8 cellular contexts compared by ENCODE assay signal in the genomic region with DNA sequence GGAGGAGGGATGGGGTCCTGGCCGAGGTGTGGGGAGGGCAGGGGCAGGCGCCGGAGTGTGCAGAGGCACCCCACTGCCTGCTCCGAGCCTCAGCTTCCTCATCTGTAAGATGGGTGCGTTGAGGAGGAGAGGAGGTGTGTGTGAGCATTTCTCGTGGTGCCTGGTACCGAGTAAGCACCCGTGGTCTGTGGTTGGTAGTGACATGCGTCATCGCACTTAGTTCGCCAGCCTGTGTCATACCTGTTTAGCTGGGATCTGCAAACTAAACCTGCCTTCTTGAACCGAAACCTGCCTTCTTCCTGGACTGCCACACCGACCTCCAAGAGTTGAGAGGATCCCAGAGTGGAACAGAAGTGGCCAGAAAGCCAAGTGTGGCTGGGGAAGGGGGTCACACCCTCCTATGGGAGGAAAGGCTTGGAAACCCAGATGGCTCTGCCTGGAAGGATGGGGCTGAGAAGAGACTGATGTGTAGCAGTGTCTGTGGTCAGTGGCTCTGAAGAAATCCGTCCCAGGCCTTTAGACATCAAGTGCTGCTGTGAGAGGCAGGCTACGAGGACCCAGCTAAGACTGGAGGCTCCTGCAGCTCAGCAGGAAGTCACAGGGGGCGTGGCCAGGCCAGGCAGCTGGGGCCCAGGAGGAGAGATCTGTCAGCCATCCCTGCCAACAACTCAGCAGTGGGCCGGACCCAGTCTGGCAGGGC.
A peak's percentile ranks its signal among the peaks of the same experiment; 100 is the strongest.
DNase-seq lines count a peak whose midpoint lies in the region; ATAC-seq and TF ChIP-seq lines count a peak whose summit lies in the region.

No MANE protein-coding gene starts in this region.

- H3K9me3 ChIP-seq in DND-41 (ENCODE audit: insufficient read depth, low read length, severe bottlenecking), result no peaks in the 10 kb centered on the region

- DNase-seq in DND-41, result peak; percentile 65
- DNase-seq in NCI-H446 treated with DMSO at 0.1 percent for 48 hours (lab: John Stamatoyannopoulos, UW), result peak; percentile 23
- DNase-seq in activated T-helper 9 cell treated with anti-CD3 and anti-CD28 coated beads, Interleukin-2, amount 50 U/mL, for 16 hours (ENCODE audit: low read depth), result peak; percentile 59
- DNase-seq in Right ventricle myocardium superior, result peak; percentile 82
- peak; percentile 39 to 52 for DNase-seq in stimulated activated CD4-positive, alpha-beta T cell treated with anti-CD3 and anti-CD28 coated beads, Interleukin-12 subunit alpha, Interleukin-12 subunit beta, amount 100 ng/mL, for 24 hours (ENCODE audit: low read depth in 2 of 2)
- no peak for DNase-seq in NCI-H1694 treated with DMSO at 0.1 percent for 48 hours (lab: John Stamatoyannopoulos, UW)
- no peak for DNase-seq in GF-D8 (lab: John Stamatoyannopoulos, UW)

- peaks cover 5% of the 10 kb centered on the region; the same call in 1 of the 2 replicates for H3K4me1 ChIP-seq in DND-41 (ENCODE audit: insufficient read depth, low read length)

- H2AFZ ChIP-seq in DND-41 (ENCODE audit: low read depth, low read length), result no peak overlapping the region

- H3K4me2 ChIP-seq in DND-41 (ENCODE audit: insufficient read depth, low read length), result no peak overlapping the region

- intact Hi-C loops in Right ventricle myocardium superior (cut with DNase I), result loop anchor here (10.0 kb wide), 1 partner anchor 212 kb away; no protein-coding TSS in a partner anchor

- H4K20me1 ChIP-seq in DND-41 (ENCODE audit: insufficient read depth, low read length), result peaks cover 86% of the 10 kb centered on the region

- no peak overlapping the region for H3K9ac ChIP-seq in DND-41 (ENCODE audit: low read depth, low read length)

- no peak overlapping the region for H3K4me3 ChIP-seq in DND-41 (ENCODE audit: low read depth in 1 of 2, low read length in 2 of 2)

- H3K27me3 ChIP-seq in DND-41 (ENCODE audit: insufficient read depth, low read length, poor library complexity), result no peaks in the 10 kb centered on the region

- ATAC-seq in DND-41 (ENCODE audit: insufficient read depth, low read depth) (peak; percentile 91), GM21825 (IDR thresholded peaks at IDR 0.05; ENCODE audit: unreplicated experiment) (peak; percentile 77), Right ventricle myocardium superior (ENCODE audit: poor library complexity) (peak; percentile 66)

- peaks cover 27% of the 10 kb centered on the region for H3K79me2 ChIP-seq in DND-41 (ENCODE audit: insufficient read depth, low read length)

- H3K27ac ChIP-seq in DND-41 (ENCODE audit: low read length), result peak overlapping the region; percentile 2; the same call in 1 of the 2 replicates

- peaks cover 80% of the 10 kb centered on the region for H3K36me3 ChIP-seq in DND-41 (ENCODE audit: insufficient read depth, low read length)

- no peak for TF ChIP-seq CTCF in DND-41 (IDR thresholded peaks at IDR 0.05; ENCODE audit: borderline replicate concordance, extremely low read depth, low read length, poor library complexity, severe bottlenecking)

Comparison
In these comparisons a context has a peak if more than half of its experiments do, and no peak if none do; other contexts are left out.
1. DNase-seq: peak in DND-41 (single experiment), NCI-H446 treated with DMSO at 0.1 percent for 48 hours (single experiment), activated T-helper 9 cell treated with anti-CD3 and anti-CD28 coated beads, Interleukin-2, amount 50 U/mL, for 16 hours (single experiment), Right ventricle myocardium superior (single experiment) and stimulated activated CD4-positive, alpha-beta T cell treated with anti-CD3 and anti-CD28 coated beads, Interleukin-12 subunit alpha, Interleukin-12 subunit beta, amount 100 ng/mL, for 24 hours (2 of 2); none in NCI-H1694 treated with DMSO at 0.1 percent for 48 hours (single experiment) and GF-D8 (single experiment).
2. Peak in every context shown above with its lines, with median percentiles within 50 percentile points of each other: ATAC-seq.